ENCODE assay signal across 29 cellular contexts in genomic region chr2:7601990-7602389, GRCh38.
"Had no signal": no experiment of that assay in that cellular context is flagged by ENCODE, and none has a peak within 500 bp of the region (broad histone marks: within the 10 kb centered on the region; RNA-seq: fewer than 3 reads in every experiment).

No MANE protein-coding gene starts in this region.

- H3K36me3 ChIP-seq: gastrocnemius medialis, neutrophil, right atrium auricular region, suprapubic skin, transverse colon, vagina had no signal

- H3K36me3 Mint-ChIP-seq: mesothelial cell of epicardium, naive B cell had no signal

- FAIRE-seq: keratinocyte had no signal

- H3K4me1 ChIP-seq: gastrocnemius medialis, parathyroid adenoma, right atrium auricular region, suprapubic skin, transverse colon, vagina had no signal

- H3K4me3 ChIP-seq: dorsolateral prefrontal cortex, gastrocnemius medialis, lung, mucosa of descending colon, right atrium auricular region, smooth muscle cell, suprapubic skin, transverse colon, vagina had no signal

- ATAC-seq: gastrocnemius medialis; left lobe of liver; mucosa of descending colon; natural killer cell treated with Interleukin-12 subunit alpha and Interleukin-12 subunit beta and Interleukin-15 and Interleukin-18, amount 100 ng/mL, for 72 hours; sciatic nerve; stimulated activated naive CD8-positive, alpha-beta T cell treated with anti-CD3 and anti-CD28 coated beads, Interleukin-15, amount 100 ng/mL, for 72 hours had no signal

- H3K79me2 ChIP-seq: parathyroid adenoma had no signal

- H3K27me3 ChIP-seq: gastrocnemius medialis, neutrophil, right atrium auricular region, suprapubic skin, transverse colon, vagina had no signal

- H3K4me3 Mint-ChIP-seq: mesothelial cell of epicardium; naive B cell; natural killer cell treated with Interleukin-12 subunit alpha and Interleukin-12 subunit beta and Interleukin-15 and Interleukin-18, amount 100 ng/mL, for 72 hours; neural crest cell; stimulated activated naive CD8-positive, alpha-beta T cell treated with anti-CD3 and anti-CD28 coated beads, Interleukin-15, amount 100 ng/mL, for 72 hours had no signal

- H2AFZ ChIP-seq: parathyroid adenoma had no signal

- H3K27ac ChIP-seq: dorsolateral prefrontal cortex, gastrocnemius medialis, neutrophil, parathyroid adenoma, right atrium auricular region, suprapubic skin, transverse colon, vagina had no signal

- DNase-seq: dorsolateral prefrontal cortex; effector CD4-positive, alpha-beta T cell; foreskin fibroblast; gastrocnemius medialis; head of caudate nucleus; mesenchymal stem cell; mucosa of descending colon; naive B cell; stimulated activated CD4-positive, alpha-beta T cell treated with anti-CD3 and anti-CD28 coated beads, Interleukin-12 subunit alpha, Interleukin-12 subunit beta, amount 100 ng/mL, for 4 hours; stimulated activated CD4-positive, alpha-beta T cell treated with anti-CD3 and anti-CD28 coated beads, Interleukin-1b, Interleukin-23, amount 100 ng/mL, for 48 hours; stimulated activated CD4-positive, alpha-beta T cell treated with anti-CD3 and anti-CD28 coated beads, Interleukin-4, amount 100 ng/mL, for 1 hour; stimulated activated CD8-positive, alpha-beta memory T cell treated with anti-CD3 and anti-CD28 coated beads, Interleukin-4, amount 100 ng/mL, for 48 hours; stimulated activated naive CD4-positive, alpha-beta T cell; stimulated activated naive CD8-positive, alpha-beta T cell treated with anti-CD3 and anti-CD28 coated beads, Interleukin-15, amount 100 ng/mL, for 72 hours; transverse colon had no signal

- H3K4me2 ChIP-seq: smooth muscle cell had no signal

- H3K9ac ChIP-seq: parathyroid adenoma had no signal

- H3K9me3 ChIP-seq: gastrocnemius medialis, mucosa of descending colon, neutrophil, right atrium auricular region, suprapubic skin, transverse colon, vagina had no signal

- H3K27me3 Mint-ChIP-seq: natural killer cell treated with Interleukin-12 subunit alpha and Interleukin-12 subunit beta and Interleukin-15 and Interleukin-18, amount 100 ng/mL, for 72 hours; stimulated activated naive CD8-positive, alpha-beta T cell treated with anti-CD3 and anti-CD28 coated beads, Interleukin-15, amount 100 ng/mL, for 72 hours had no signal

- H3K4me1 Mint-ChIP-seq: mesothelial cell of epicardium, naive B cell had no signal

- H3K27ac Mint-ChIP-seq: mesothelial cell of epicardium; naive B cell; natural killer cell treated with Interleukin-12 subunit alpha and Interleukin-12 subunit beta and Interleukin-15 and Interleukin-18, amount 100 ng/mL, for 72 hours; progenitor cell of endocrine pancreas; stimulated activated naive CD8-positive, alpha-beta T cell treated with anti-CD3 and anti-CD28 coated beads, Interleukin-15, amount 100 ng/mL, for 72 hours had no signal
